In the genomic region with DNA sequence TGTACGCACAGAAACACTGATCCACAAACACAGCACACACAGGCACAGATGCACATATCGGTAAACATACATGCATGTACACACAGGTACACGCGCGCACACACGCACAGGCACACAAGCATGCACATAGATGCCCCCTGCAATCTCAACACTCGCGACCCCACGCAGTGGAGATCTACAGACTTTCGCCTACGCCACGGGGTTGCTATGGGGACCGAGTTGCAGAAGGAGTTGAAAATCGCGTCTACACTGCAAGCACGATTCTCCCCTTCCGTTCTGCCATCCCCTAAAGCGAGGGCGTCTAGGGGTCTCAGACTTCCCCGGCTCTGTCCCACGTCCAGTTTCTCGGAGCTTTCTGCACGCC, we compare ENCODE assay signal across 1 cellular context.
TF ChIP-seq lines count a peak whose summit lies in the region.

No MANE protein-coding gene starts in this region.

TF ChIP-seq in SK-N-SH treated with all-trans-retinoic acid at 6 μM for 48 hours, 23 proteins besides CTCF, POLR2A, EP300 and RAD21 (continued from another document):
- TF ChIP-seq, protein P1, sequence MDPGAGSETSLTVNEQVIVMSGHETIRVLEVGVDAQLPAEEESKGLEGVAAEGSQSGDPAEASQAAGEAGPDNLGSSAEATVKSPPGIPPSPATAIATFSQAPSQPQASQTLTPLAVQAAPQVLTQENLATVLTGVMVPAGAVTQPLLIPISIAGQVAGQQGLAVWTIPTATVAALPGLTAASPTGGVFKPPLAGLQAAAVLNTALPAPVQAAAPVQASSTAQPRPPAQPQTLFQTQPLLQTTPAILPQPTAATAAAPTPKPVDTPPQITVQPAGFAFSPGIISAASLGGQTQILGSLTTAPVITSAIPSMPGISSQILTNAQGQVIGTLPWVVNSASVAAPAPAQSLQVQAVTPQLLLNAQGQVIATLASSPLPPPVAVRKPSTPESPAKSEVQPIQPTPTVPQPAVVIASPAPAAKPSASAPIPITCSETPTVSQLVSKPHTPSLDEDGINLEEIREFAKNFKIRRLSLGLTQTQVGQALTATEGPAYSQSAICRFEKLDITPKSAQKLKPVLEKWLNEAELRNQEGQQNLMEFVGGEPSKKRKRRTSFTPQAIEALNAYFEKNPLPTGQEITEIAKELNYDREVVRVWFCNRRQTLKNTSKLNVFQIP (CRISPR knock-in tag; IDR thresholded peaks at IDR 0.05; ENCODE audit: borderline replicate concordance, low read depth), result no peak
- no peak for TF ChIP-seq ARNTL (CRISPR knock-in tag; IDR thresholded peaks at IDR 0.05; ENCODE audit: borderline replicate concordance, low read depth)
- TF ChIP-seq TCF4 (CRISPR knock-in tag; IDR thresholded peaks at IDR 0.05; ENCODE audit: borderline replicate concordance), result no peak
- TF ChIP-seq SNAI2 (CRISPR knock-in tag; IDR thresholded peaks at IDR 0.05), result no peak
- TF ChIP-seq OSR1 (CRISPR knock-in tag; IDR thresholded peaks at IDR 0.05), result no peak
- no peak for TF ChIP-seq TOX (CRISPR knock-in tag; IDR thresholded peaks at IDR 0.05; ENCODE audit: borderline replicate concordance)
- TF ChIP-seq, protein P2, sequence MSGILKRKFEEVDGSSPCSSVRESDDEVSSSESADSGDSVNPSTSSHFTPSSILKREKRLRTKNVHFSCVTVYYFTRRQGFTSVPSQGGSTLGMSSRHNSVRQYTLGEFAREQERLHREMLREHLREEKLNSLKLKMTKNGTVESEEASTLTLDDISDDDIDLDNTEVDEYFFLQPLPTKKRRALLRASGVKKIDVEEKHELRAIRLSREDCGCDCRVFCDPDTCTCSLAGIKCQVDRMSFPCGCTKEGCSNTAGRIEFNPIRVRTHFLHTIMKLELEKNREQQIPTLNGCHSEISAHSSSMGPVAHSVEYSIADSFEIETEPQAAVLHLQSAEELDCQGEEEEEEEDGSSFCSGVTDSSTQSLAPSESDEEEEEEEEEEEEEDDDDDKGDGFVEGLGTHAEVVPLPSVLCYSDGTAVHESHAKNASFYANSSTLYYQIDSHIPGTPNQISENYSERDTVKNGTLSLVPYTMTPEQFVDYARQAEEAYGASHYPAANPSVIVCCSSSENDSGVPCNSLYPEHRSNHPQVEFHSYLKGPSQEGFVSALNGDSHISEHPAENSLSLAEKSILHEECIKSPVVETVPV (CRISPR knock-in tag; IDR thresholded peaks at IDR 0.05), result no peak
- TF ChIP-seq ESRRG (CRISPR knock-in tag; IDR thresholded peaks at IDR 0.05), result no peak
- TF ChIP-seq BACH2 (CRISPR knock-in tag; IDR thresholded peaks at IDR 0.05; ENCODE audit: borderline replicate concordance), result no peak
- no peak for TF ChIP-seq PPARA (CRISPR knock-in tag; IDR thresholded peaks at IDR 0.05; ENCODE audit: borderline replicate concordance)
- TF ChIP-seq, protein P3, sequence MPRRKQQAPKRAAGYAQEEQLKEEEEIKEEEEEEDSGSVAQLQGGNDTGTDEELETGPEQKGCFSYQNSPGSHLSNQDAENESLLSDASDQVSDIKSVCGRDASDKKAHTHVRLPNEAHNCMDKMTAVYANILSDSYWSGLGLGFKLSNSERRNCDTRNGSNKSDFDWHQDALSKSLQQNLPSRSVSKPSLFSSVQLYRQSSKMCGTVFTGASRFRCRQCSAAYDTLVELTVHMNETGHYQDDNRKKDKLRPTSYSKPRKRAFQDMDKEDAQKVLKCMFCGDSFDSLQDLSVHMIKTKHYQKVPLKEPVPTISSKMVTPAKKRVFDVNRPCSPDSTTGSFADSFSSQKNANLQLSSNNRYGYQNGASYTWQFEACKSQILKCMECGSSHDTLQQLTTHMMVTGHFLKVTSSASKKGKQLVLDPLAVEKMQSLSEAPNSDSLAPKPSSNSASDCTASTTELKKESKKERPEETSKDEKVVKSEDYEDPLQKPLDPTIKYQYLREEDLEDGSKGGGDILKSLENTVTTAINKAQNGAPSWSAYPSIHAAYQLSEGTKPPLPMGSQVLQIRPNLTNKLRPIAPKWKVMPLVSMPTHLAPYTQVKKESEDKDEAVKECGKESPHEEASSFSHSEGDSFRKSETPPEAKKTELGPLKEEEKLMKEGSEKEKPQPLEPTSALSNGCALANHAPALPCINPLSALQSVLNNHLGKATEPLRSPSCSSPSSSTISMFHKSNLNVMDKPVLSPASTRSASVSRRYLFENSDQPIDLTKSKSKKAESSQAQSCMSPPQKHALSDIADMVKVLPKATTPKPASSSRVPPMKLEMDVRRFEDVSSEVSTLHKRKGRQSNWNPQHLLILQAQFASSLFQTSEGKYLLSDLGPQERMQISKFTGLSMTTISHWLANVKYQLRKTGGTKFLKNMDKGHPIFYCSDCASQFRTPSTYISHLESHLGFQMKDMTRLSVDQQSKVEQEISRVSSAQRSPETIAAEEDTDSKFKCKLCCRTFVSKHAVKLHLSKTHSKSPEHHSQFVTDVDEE (CRISPR knock-in tag; IDR thresholded peaks at IDR 0.05), result no peak
- TF ChIP-seq GLIS3 (CRISPR knock-in tag; IDR thresholded peaks at IDR 0.05), result no peak
- TF ChIP-seq ZFP3 (CRISPR knock-in tag; IDR thresholded peaks at IDR 0.05), result no peak
- TF ChIP-seq ZNF565 (CRISPR knock-in tag; conservative IDR thresholded peaks at IDR 0.05; ENCODE audit: low read depth), result no peak
- TF ChIP-seq, protein P4, sequence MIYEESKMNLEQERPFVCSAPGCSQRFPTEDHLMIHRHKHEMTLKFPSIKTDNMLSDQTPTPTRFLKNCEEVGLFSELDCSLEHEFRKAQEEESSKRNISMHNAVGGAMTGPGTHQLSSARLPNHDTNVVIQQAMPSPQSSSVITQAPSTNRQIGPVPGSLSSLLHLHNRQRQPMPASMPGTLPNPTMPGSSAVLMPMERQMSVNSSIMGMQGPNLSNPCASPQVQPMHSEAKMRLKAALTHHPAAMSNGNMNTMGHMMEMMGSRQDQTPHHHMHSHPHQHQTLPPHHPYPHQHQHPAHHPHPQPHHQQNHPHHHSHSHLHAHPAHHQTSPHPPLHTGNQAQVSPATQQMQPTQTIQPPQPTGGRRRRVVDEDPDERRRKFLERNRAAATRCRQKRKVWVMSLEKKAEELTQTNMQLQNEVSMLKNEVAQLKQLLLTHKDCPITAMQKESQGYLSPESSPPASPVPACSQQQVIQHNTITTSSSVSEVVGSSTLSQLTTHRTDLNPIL (CRISPR knock-in tag; IDR thresholded peaks at IDR 0.05; ENCODE audit: low read depth), result no peak
